In genomic region chr7:55052726-55053431, GRCh38 we compare ENCODE assay signal across 18 cellular contexts. TPM values are rescaled to one million over a fixed set of nuclear protein-coding genes. Genes with fewer than 3 reads are reported as not detected.
DNase-seq lines count a peak whose midpoint lies in the region; ATAC-seq and TF ChIP-seq lines count a peak whose summit lies in the region.
"Had no signal": no experiment of that assay in that cellular context is flagged by ENCODE, and none has a peak within 500 bp of the region (broad histone marks: within the 10 kb centered on the region; RNA-seq: fewer than 3 reads in every experiment).

No MANE protein-coding gene starts in this region.

- H3K4me1 Mint-ChIP-seq in chondrocyte (ENCODE audit: low read depth) (peaks cover 56% of the 10 kb centered on the region), GM23338 (peaks cover 7% of the 10 kb centered on the region)
- H3K4me1 Mint-ChIP-seq: activated CD4-positive, alpha-beta T cell treated with anti-CD3 and anti-CD28 coated beads, Interleukin-2, amount 10 ng/mL, durations not matched to agents 7 days and 5 days; stimulated activated effector memory CD8-positive, alpha-beta T cell treated with anti-CD3 and anti-CD28 coated beads, Interleukin-12 subunit alpha, Interleukin-12 subunit beta, amount 100 ng/mL, for 72 hours had no signal

- peak overlapping the region; percentile 11 to 36 for H3K4ac ChIP-seq in mesenchymal stem cell (ENCODE audit: low read depth in 1 of 2, low read length in 2 of 2)

- H3K27ac Mint-ChIP-seq in chondrocyte (ENCODE audit: unreplicated experiment) (peak overlapping the region; percentile 89), GM23338 (no peak overlapping the region)
- H3K27ac Mint-ChIP-seq: activated CD4-positive, alpha-beta T cell treated with anti-CD3 and anti-CD28 coated beads, Interleukin-2, amount 10 ng/mL, durations not matched to agents 7 days and 5 days; stimulated activated effector memory CD8-positive, alpha-beta T cell treated with anti-CD3 and anti-CD28 coated beads, Interleukin-12 subunit alpha, Interleukin-12 subunit beta, amount 100 ng/mL, for 72 hours had no signal

- H3F3A ChIP-seq in PC-9 (ENCODE audit: insufficient read depth, low read depth) (peaks cover 88% of the 10 kb centered on the region), GM23338 (replicated peaks; ENCODE audit: low read depth) (no peaks in the 10 kb centered on the region)

- peaks cover 50% of the 10 kb centered on the region for H3K36me3 ChIP-seq in PC-9 (ENCODE audit: low read depth)
- peaks cover 0 to 5% of the 10 kb centered on the region in 2 experiments for H3K36me3 ChIP-seq in mesenchymal stem cell (ENCODE audit: control insufficient read depth in 1 of 2, insufficient read depth in 2 of 2, low read depth in 1 of 2, low read length in 2 of 2)
- no peaks in the 10 kb centered on the region for H3K36me3 ChIP-seq in transverse colon
- no peaks in the 10 kb centered on the region for H3K36me3 ChIP-seq in H7 (replicated peaks; ENCODE audit: control insufficient read depth, insufficient read depth, low read length)
- H3K36me3 ChIP-seq in Karpas-422 (ENCODE audit: insufficient read depth, low read length): no peaks in the 10 kb centered on the region
- no peaks in the 10 kb centered on the region for H3K36me3 ChIP-seq in GM23338 (ENCODE audit: insufficient read depth)
- H3K36me3 ChIP-seq: right atrium auricular region had no signal

- H2BK120ac ChIP-seq in mesenchymal stem cell (ENCODE audit: low read depth, low read length): no peak overlapping the region

- H4K20me1 ChIP-seq in PC-9 (ENCODE audit: insufficient read depth): 0 out of 2 replicates have a peak, but pooled peaks cover 9% of the 10 kb centered on the region
- H4K20me1 ChIP-seq in Karpas-422 (ENCODE audit: insufficient read depth, low read depth, low read length): no peaks in the 10 kb centered on the region
- H4K20me1 ChIP-seq in GM23338 (replicated peaks; ENCODE audit: insufficient read depth): no peaks in the 10 kb centered on the region

- in situ Hi-C loops in transverse colon (cut with MboI; ENCODE audit: low pct_ligation_motif_present in 1 of 4, low pct_unique_long_range_greater_than_20kb in 1 of 4, low sequenced_read_pairs in 3 of 4): loop anchor here in 1 of 4 donors (25.0 kb wide), 1 partner anchor 91 kb away; no protein-coding TSS in a partner anchor

- H3K9ac ChIP-seq in mesenchymal stem cell (ENCODE audit: low read length): peak overlapping the region; percentile 64
- H3K9ac ChIP-seq in Karpas-422 (ENCODE audit: low read length): no peak overlapping the region

- H3K4me2 ChIP-seq in PC-9 (peak overlapping the region; percentile 56), mesenchymal stem cell (ENCODE audit: low read length, poor library complexity, severe bottlenecking) (peak overlapping the region; percentile 42), Karpas-422 (ENCODE audit: low read depth, low read length, poor library complexity, severe bottlenecking) (no peak overlapping the region), GM23338 (no peak overlapping the region)

- no peak overlapping the region for H3K4me3 Mint-ChIP-seq in chondrocyte (ENCODE audit: unreplicated experiment)
- no peak overlapping the region for H3K4me3 Mint-ChIP-seq in GM23338
- H3K4me3 Mint-ChIP-seq: activated CD4-positive, alpha-beta T cell treated with anti-CD3 and anti-CD28 coated beads, Interleukin-2, amount 10 ng/mL, durations not matched to agents 7 days and 5 days; stimulated activated effector memory CD8-positive, alpha-beta T cell treated with anti-CD3 and anti-CD28 coated beads, Interleukin-12 subunit alpha, Interleukin-12 subunit beta, amount 100 ng/mL, for 72 hours had no signal

- H4K8ac ChIP-seq in mesenchymal stem cell (ENCODE audit: low read length): peak overlapping the region; percentile 45

- peak overlapping the region; percentile 97 for H2AK5ac ChIP-seq in mesenchymal stem cell (ENCODE audit: low read length, severe bottlenecking)

- no TSS peak for BruUV-seq in PC-9 (replicated peaks; lab: Mats Ljungman, UMichigan)

- TF ChIP-seq CTCF in PC-9 (conservative IDR thresholded peaks at IDR 0.05) (no peak), chondrocyte (IDR thresholded peaks at IDR 0.05) (no peak), transverse colon (IDR thresholded peaks at IDR 0.05) (no peak), GM23338 (conservative IDR thresholded peaks at IDR 0.05; ENCODE audit: low read depth in 2 of 2) (no peak)

- peak overlapping the region; percentile 24 to 67 for H2BK12ac ChIP-seq in mesenchymal stem cell (ENCODE audit: low read length in 2 of 2)

- H2BK5ac ChIP-seq in mesenchymal stem cell (ENCODE audit: low read depth, low read length, poor library complexity, severe bottlenecking): peak overlapping the region; percentile 81

- ATAC-seq in GM23338: no peak
- ATAC-seq in left ventricle myocardium superior: no peak
- ATAC-seq: stimulated activated effector memory CD8-positive, alpha-beta T cell treated with anti-CD3 and anti-CD28 coated beads, Interleukin-12 subunit alpha, Interleukin-12 subunit beta, amount 100 ng/mL, for 72 hours had no signal

- peaks cover 26% of the 10 kb centered on the region for H3K79me1 ChIP-seq in mesenchymal stem cell (replicated peaks; ENCODE audit: low read length, poor library complexity, severe bottlenecking)

- H3K14ac ChIP-seq in mesenchymal stem cell (ENCODE audit: low read length in 2 of 2): no peak overlapping the region

- H2AFZ ChIP-seq in PC-9 (no peak overlapping the region), mesenchymal stem cell (ENCODE audit: low read depth, low read length) (no peak overlapping the region), Karpas-422 (ENCODE audit: low read length) (no peak overlapping the region), GM23338 (no peak overlapping the region)

- POLR2A ChIA-PET in PC-9 (lab: Charles Lee; ENCODE audit: unreplicated experiment): interaction anchor here (0.6 to 1.6 kb wide), 11 partner anchors 9 to 264 kb away, joined by 3 to 10 read pairs (median 5); partner anchors contain the start of gene EGFR

- TF ChIP-seq POLR2A in transverse colon (IDR thresholded peaks at IDR 0.05): no peak

- H2BK15ac ChIP-seq in mesenchymal stem cell (ENCODE audit: low read depth, poor library complexity, severe bottlenecking): peak overlapping the region; percentile 30

- H3K27me3 Mint-ChIP-seq in chondrocyte (ENCODE audit: low read depth) (no peaks in the 10 kb centered on the region), GM23338 (ENCODE audit: insufficient read depth, low read depth, poor library complexity) (peaks cover 3% of the 10 kb centered on the region)
- H3K27me3 Mint-ChIP-seq: activated CD4-positive, alpha-beta T cell treated with anti-CD3 and anti-CD28 coated beads, Interleukin-2, amount 10 ng/mL, durations not matched to agents 7 days and 5 days had no signal

- H3K79me2 ChIP-seq in PC-9 (ENCODE audit: low read depth) (peaks cover 99% of the 10 kb centered on the region), Karpas-422 (ENCODE audit: low read length) (no peaks in the 10 kb centered on the region), GM23338 (replicated peaks; ENCODE audit: insufficient read depth) (no peaks in the 10 kb centered on the region)

- WGBS in mesenchymal stem cell: 66% methylated on average over 11 of the region's 13 CpGs
- 73 to 88% methylated on average over 8 to 13 of the region's 13 CpGs for WGBS in transverse colon (ENCODE audit: low coverage in 1 of 2), 2 donors

- H3K27me3 ChIP-seq in PC-9 (ENCODE audit: insufficient read depth, low read depth) (no peaks in the 10 kb centered on the region), mesenchymal stem cell (ENCODE audit: control insufficient read depth in 1 of 2, insufficient read depth in 1 of 2, low read length in 2 of 2) (no peaks in the 10 kb centered on the region), transverse colon (no peaks in the 10 kb centered on the region), H7 (ENCODE audit: control insufficient read depth, insufficient read depth, low read length) (no peaks in the 10 kb centered on the region), Karpas-422 (ENCODE audit: low read length) (no peaks in the 10 kb centered on the region), GM23338 (ENCODE audit: insufficient read depth) (no peaks in the 10 kb centered on the region)
- H3K27me3 ChIP-seq: right atrium auricular region had no signal

- CTCF ChIA-PET in PC-9 (lab: Charles Lee): interaction anchor here (1.0 to 1.3 kb wide), 2 partner anchors 13 to 30 kb away, joined by 4 read pairs; no protein-coding TSS in a partner anchor

- no peaks in the 10 kb centered on the region for H3K36me3 Mint-ChIP-seq in chondrocyte (ENCODE audit: low read depth)
- no peaks in the 10 kb centered on the region for H3K36me3 Mint-ChIP-seq in GM23338 (ENCODE audit: low read depth)
- H3K36me3 Mint-ChIP-seq: stimulated activated effector memory CD8-positive, alpha-beta T cell treated with anti-CD3 and anti-CD28 coated beads, Interleukin-12 subunit alpha, Interleukin-12 subunit beta, amount 100 ng/mL, for 72 hours had no signal

- no peak overlapping the region for H3K23ac ChIP-seq in mesenchymal stem cell (ENCODE audit: low read length in 2 of 2)

- TF ChIP-seq EP300 in transverse colon (IDR thresholded peaks at IDR 0.05; ENCODE audit: low read depth): no peak

- no peak for DNase-seq in PC-9
- DNase-seq in chondrocyte (ENCODE audit: low spot score): no peak
- DNase-seq in mesenchymal stem cell: peak; percentile 58
- no peak for DNase-seq in transverse colon
- no peak for DNase-seq in H7
- no peak for DNase-seq in Karpas-422
- no peak for DNase-seq in GM23338 (ENCODE audit: low spot score)
- no peak for DNase-seq in left ventricle myocardium superior
- DNase-seq: activated CD4-positive, alpha-beta T cell treated with anti-CD3 and anti-CD28 coated beads, Interleukin-2, amount 10 ng/mL, durations not matched to agents 7 days and 5 days; activated T-cell treated with anti-CD3 and anti-CD28 coated beads, Interleukin-2, amount 50 U/mL, for 48 hours; anterior cingulate cortex; KG1; kidney; NCI-H510A treated with DMSO at 0.1 percent for 48 hours; stimulated activated CD4-positive, alpha-beta T cell treated with anti-CD3 and anti-CD28 coated beads, Interleukin-4, amount 100 ng/mL, for 4 hours; T-helper 9 cell had no signal

- H3K9me3 Mint-ChIP-seq in chondrocyte (ENCODE audit: low read depth): no peaks in the 10 kb centered on the region
- no peaks in the 10 kb centered on the region for H3K9me3 Mint-ChIP-seq in GM23338
- H3K9me3 Mint-ChIP-seq: activated CD4-positive, alpha-beta T cell treated with anti-CD3 and anti-CD28 coated beads, Interleukin-2, amount 10 ng/mL, durations not matched to agents 7 days and 5 days; stimulated activated effector memory CD8-positive, alpha-beta T cell treated with anti-CD3 and anti-CD28 coated beads, Interleukin-12 subunit alpha, Interleukin-12 subunit beta, amount 100 ng/mL, for 72 hours had no signal

- H3K9me3 ChIP-seq in PC-9 (ENCODE audit: insufficient read depth, low read depth): no peaks in the 10 kb centered on the region
- no peaks in the 10 kb centered on the region for H3K9me3 ChIP-seq in mesenchymal stem cell (ENCODE audit: control insufficient read depth, low read length)
- H3K9me3 ChIP-seq in transverse colon: no peaks in the 10 kb centered on the region
- no peaks in the 10 kb centered on the region for H3K9me3 ChIP-seq in Karpas-422 (ENCODE audit: low read length)
- H3K9me3 ChIP-seq: right atrium auricular region had no signal

- no peaks in the 10 kb centered on the region for H3K9me2 ChIP-seq in PC-9 (ENCODE audit: insufficient read depth)
- no peaks in the 10 kb centered on the region for H3K9me2 ChIP-seq in Karpas-422 (replicated peaks; ENCODE audit: insufficient read depth, low read length)
- no peaks in the 10 kb centered on the region for H3K9me2 ChIP-seq in GM23338 (ENCODE audit: insufficient read depth)

- H4K91ac ChIP-seq in mesenchymal stem cell (ENCODE audit: low read length): peak overlapping the region; percentile 76

- H3K18ac ChIP-seq in mesenchymal stem cell (ENCODE audit: low read depth in 1 of 2, low read length in 2 of 2): peak overlapping the region in 1 of 2 experiments; percentile 33

- H3K27ac ChIP-seq in PC-9 (peak overlapping the region; percentile 82), mesenchymal stem cell (ENCODE audit: low read length, poor library complexity, severe bottlenecking) (peak overlapping the region; percentile 87), transverse colon (peak overlapping the region in 3 of 4 donors; percentile 33 to 69 (median 61)), Karpas-422 (ENCODE audit: low read length) (no peak overlapping the region), GM23338 (ENCODE audit: low read depth) (no peak overlapping the region)

- H3K4me1 ChIP-seq in PC-9 (replicated peaks; ENCODE audit: insufficient read depth) (peaks cover 82% of the 10 kb centered on the region), mesenchymal stem cell (ENCODE audit: control insufficient read depth, insufficient read depth, low read depth, low read length) (peaks cover 35% of the 10 kb centered on the region), transverse colon (peaks cover 6 to 24% (median 10%) of the 10 kb centered on the region in 4 donors), Karpas-422 (ENCODE audit: low read length) (peaks cover 8% of the 10 kb centered on the region), GM23338 (ENCODE audit: insufficient read depth) (no peaks in the 10 kb centered on the region)

- H3K4me3 ChIP-seq in PC-9 (peak overlapping the region; percentile 2; the same call in 1 of the 2 replicates), mesenchymal stem cell (ENCODE audit: insufficient read depth in 1 of 2, low read depth in 1 of 2, low read length in 2 of 2) (peak overlapping the region in 1 of 2 experiments; percentile 3), transverse colon (no peak overlapping the region), H7 (ENCODE audit: insufficient read depth, low read depth, low read length) (no peak overlapping the region), Karpas-422 (ENCODE audit: low read length) (no peak overlapping the region), GM23338 (no peak overlapping the region)
- H3K4me3 ChIP-seq: right atrium auricular region had no signal

- intact Hi-C loops in PC-9 (cut with micrococcal nuclease; ENCODE audit: unreplicated experiment): loop anchor here (1.0 to 2.0 kb wide), 4 partner anchors 12 to 68 kb away; no protein-coding TSS in a partner anchor
- intact Hi-C loops in transverse colon (cut with DNase I; ENCODE audit: low total_unique reads): no loop called here
- intact Hi-C loops in left ventricle myocardium superior (cut with micrococcal nuclease): no loop called here

RNA-seq across cellular contexts. Expression of gene EGFR, which starts 34.1 kb away (rescaled TPM):
- total RNA-seq in PC-9 (2021): 324 and 342 TPM in 2 replicates
- 13.6 to 27.4 TPM (median 25.5 TPM) in 3 replicates for total RNA-seq in chondrocyte
- 15.8 TPM for polyA plus RNA-seq in mesenchymal stem cell (2013, experiment 1 of 2)
- 15.1 TPM for polyA plus RNA-seq in mesenchymal stem cell (2013, experiment 2 of 2)
- total RNA-seq in transverse colon: 10 to 100 TPM; 40.0 to 85.7 (median 72.9) TPM
- total RNA-seq in H7 (2014; rRNA removed; shearing (Covaris generic)): 3.1 and 6.3 TPM in 2 replicates
- total RNA-seq in Karpas-422 (2014; rRNA removed; shearing (Covaris generic); ENCODE audit: low replicate concordance): not detected in 2 replicates
- 4.5 TPM in 2 replicates for total RNA-seq in GM23338 (2014; rRNA removed; shearing (Covaris generic))
- 1.5 and 1.9 TPM in 2 replicates for polyA plus RNA-seq in GM23338 (2016; fragmentation: Nextera tagmentation; extraction: Ambion mirVana)
- 11.2 TPM for total RNA-seq in left ventricle myocardium superior
- total RNA-seq: activated CD4-positive, alpha-beta T cell treated with anti-CD3 and anti-CD28 coated beads, Interleukin-2, amount 10 ng/mL, durations not matched to agents 7 days and 5 days had no signal

Comparison
In these comparisons a context has a peak if more than half of its experiments do, and no peak if none do; other contexts are left out.
1. H3K27ac ChIP-seq: peak in PC-9 (single experiment), mesenchymal stem cell (single experiment) and transverse colon (3 of 4); none in Karpas-422 (single experiment) and GM23338 (single experiment).
2. H3K4me2 ChIP-seq: peak in PC-9 (single experiment) and mesenchymal stem cell (single experiment); none in Karpas-422 (single experiment) and GM23338 (single experiment).